In the genomic region with DNA sequence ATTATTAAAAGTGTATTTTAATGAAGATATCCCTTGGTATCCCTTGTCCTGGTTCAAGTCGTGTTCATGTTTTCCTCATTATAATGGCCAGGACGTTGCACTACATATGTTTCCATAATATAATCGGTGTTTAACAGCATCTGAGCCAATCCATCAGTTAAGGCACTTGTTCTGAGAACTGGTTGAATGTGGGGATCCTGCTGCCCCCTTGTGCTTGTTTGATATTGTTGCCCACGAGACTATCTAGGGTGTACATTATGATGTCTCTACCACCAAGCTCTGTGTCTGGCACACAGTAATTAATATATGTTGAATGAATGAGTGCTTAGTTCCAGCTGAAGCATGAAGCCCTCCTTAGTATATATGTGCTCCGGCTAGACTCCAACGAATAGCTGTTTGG, we compare ENCODE assay signal across 10 cellular contexts.
A peak's percentile ranks its signal among the peaks of the same experiment; 100 is the strongest.
DNase-seq lines count a peak whose midpoint lies in the region; ATAC-seq lines count a peak whose summit lies in the region.
"Had no signal": no experiment of that assay in that cellular context is flagged by ENCODE, and none has a peak within 500 bp of the region (broad histone marks: within the 10 kb centered on the region; RNA-seq: fewer than 3 reads in every experiment).

No MANE protein-coding gene starts in this region.

- H3K27ac ChIP-seq in substantia nigra (ENCODE audit: low read depth, low read length, poor library complexity, severe bottlenecking), result no peak overlapping the region
- H3K27ac ChIP-seq: skin epidermis had no signal

- no peaks in the 10 kb centered on the region for H3K27me3 ChIP-seq in NT2/D1 (ENCODE audit: insufficient read depth, insufficient read length)

- no peaks in the 10 kb centered on the region for H3K9me3 Mint-ChIP-seq in activated naive CD4-positive, alpha-beta T cell treated with anti-CD3 and anti-CD28 coated beads for 36 hours
- H3K9me3 Mint-ChIP-seq: activated T-cell treated with anti-CD3 and anti-CD28 coated beads, Interleukin-2, amount 50 U/mL, for 72 hours had no signal

- H3K9ac ChIP-seq in NT2/D1 (ENCODE audit: insufficient read length, low read depth), result no peak overlapping the region

- H3K27ac Mint-ChIP-seq in activated naive CD4-positive, alpha-beta T cell treated with anti-CD3 and anti-CD28 coated beads for 36 hours, result no peak overlapping the region
- H3K27ac Mint-ChIP-seq: activated T-cell treated with anti-CD3 and anti-CD28 coated beads, Interleukin-2, amount 50 U/mL, for 72 hours had no signal

- intact Hi-C loops in activated naive CD4-positive, alpha-beta T cell treated with anti-CD3 and anti-CD28 coated beads for 36 hours (cut with micrococcal nuclease), result loop anchor here (1.0 to 10.0 kb wide), 3 partner anchors 197 to 379 kb away; no protein-coding TSS in a partner anchor

- DNase-seq in activated naive CD4-positive, alpha-beta T cell treated with anti-CD3 and anti-CD28 coated beads for 36 hours, result peak; percentile 28
- no peak for DNase-seq in activated naive CD4-positive, alpha-beta T cell (lab: John Stamatoyannopoulos, UW)
- peak; percentile 69 for DNase-seq in NT2/D1 (ENCODE audit: low read depth, low spot score)
- DNase-seq in foreskin melanocyte, result peak; percentile 38
- peak in 29 of 49 donors; percentile 1 to 55 (median 17) for DNase-seq in substantia nigra (lab: John Stamatoyannopoulos, UW)
- no peak for DNase-seq in NK-92 treated with Interleukin-12 subunit alpha and Interleukin-12 subunit beta, amount 100 ng/mL, for 24 hours (lab: John Stamatoyannopoulos, UW)
- DNase-seq in activated CD4-positive, alpha-beta T cell treated with anti-CD3 and anti-CD28 coated beads, Interleukin-2, amount 50 U/mL, for 4 hours, result no peak

- H3K4me3 ChIP-seq in NT2/D1 (ENCODE audit: insufficient read length, low read depth), result no peak overlapping the region
- H3K4me3 ChIP-seq: skin epidermis had no signal

- no peak overlapping the region for H3K4me3 Mint-ChIP-seq in activated naive CD4-positive, alpha-beta T cell treated with anti-CD3 and anti-CD28 coated beads for 36 hours
- H3K4me3 Mint-ChIP-seq: activated T-cell treated with anti-CD3 and anti-CD28 coated beads, Interleukin-2, amount 50 U/mL, for 72 hours had no signal

- H3K4me1 ChIP-seq in NT2/D1 (ENCODE audit: insufficient read depth, insufficient read length), result no peaks in the 10 kb centered on the region

- CTCF ChIA-PET in activated naive CD4-positive, alpha-beta T cell treated with anti-CD3 and anti-CD28 coated beads for 36 hours (lab: Charles Lee), result interaction anchor here (1.0 to 1.7 kb wide), 4 partner anchors 14 to 261 kb away, joined by 3 to 5 read pairs (median 4); no protein-coding TSS in a partner anchor

- ATAC-seq in HG03095 (IDR thresholded peaks at IDR 0.05; ENCODE audit: unreplicated experiment), result peak; percentile 68
- ATAC-seq: activated T-cell treated with anti-CD3 and anti-CD28 coated beads, Interleukin-2, amount 50 U/mL, for 72 hours had no signal

- peaks cover 9% of the 10 kb centered on the region for H3K27me3 Mint-ChIP-seq in activated naive CD4-positive, alpha-beta T cell treated with anti-CD3 and anti-CD28 coated beads for 36 hours (ENCODE audit: low read depth)

- no peaks in the 10 kb centered on the region; the same call in 1 of the 2 replicates for H3K9me3 ChIP-seq in NT2/D1 (ENCODE audit: insufficient read depth, low read length)

- H3K4me1 Mint-ChIP-seq in activated naive CD4-positive, alpha-beta T cell treated with anti-CD3 and anti-CD28 coated beads for 36 hours (ENCODE audit: low read depth), result no peaks in the 10 kb centered on the region

- no peaks in the 10 kb centered on the region for H3K36me3 Mint-ChIP-seq in activated naive CD4-positive, alpha-beta T cell treated with anti-CD3 and anti-CD28 coated beads for 36 hours (ENCODE audit: low read depth)

- no peaks in the 10 kb centered on the region for H3K36me3 ChIP-seq in NT2/D1 (ENCODE audit: insufficient read depth, insufficient read length, low read length)

Comparison
In these comparisons a context has a peak if more than half of its experiments do, and no peak if none do; other contexts are left out.
1. DNase-seq: peak in activated naive CD4-positive, alpha-beta T cell treated with anti-CD3 and anti-CD28 coated beads for 36 hours (single experiment), NT2/D1 (single experiment), foreskin melanocyte (single experiment) and substantia nigra (29 of 49); none in activated naive CD4-positive, alpha-beta T cell (0 of 4), NK-92 treated with Interleukin-12 subunit alpha and Interleukin-12 subunit beta, amount 100 ng/mL, for 24 hours (single experiment) and activated CD4-positive, alpha-beta T cell treated with anti-CD3 and anti-CD28 coated beads, Interleukin-2, amount 50 U/mL, for 4 hours (0 of 2).